5 cellular contexts compared by ENCODE assay signal in genomic region chr12:42823679-42824078, GRCh38.
"Had no signal": no experiment of that assay in that cellular context is flagged by ENCODE, and none has a peak within 500 bp of the region (broad histone marks: within the 10 kb centered on the region; RNA-seq: fewer than 3 reads in every experiment).

No MANE protein-coding gene starts in this region.

- DNase-seq: GM23248, GOT3, H7, IMR-90, KBM-7 had no signal
